8 cellular contexts compared by ENCODE assay signal in the genomic region with DNA sequence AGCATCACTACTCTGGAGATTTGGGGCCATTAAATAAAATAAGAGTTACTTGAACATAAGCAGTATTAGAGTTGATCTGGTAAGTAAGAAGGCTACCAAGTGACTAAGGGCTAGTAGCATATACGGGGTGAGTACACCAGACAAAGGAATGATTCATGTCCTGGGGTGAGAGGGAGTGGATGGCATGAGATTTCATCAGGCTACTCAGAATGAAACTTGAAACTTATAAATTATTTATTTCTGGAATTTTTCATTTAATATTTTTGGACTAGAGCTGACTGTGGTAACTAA. TPM values are rescaled to one million over a fixed set of nuclear protein-coding genes. Genes with fewer than 3 reads are reported as not detected.
DNase-seq lines count a peak whose midpoint lies in the region; ATAC-seq and TF ChIP-seq lines count a peak whose summit lies in the region.

No MANE protein-coding gene starts in this region.

- TF ChIP-seq EP300 in stomach (IDR thresholded peaks at IDR 0.05): no peak

- H3K9me3 ChIP-seq in T-helper 17 cell (ENCODE audit: control insufficient read depth, low read length, poor library complexity, severe bottlenecking): no peaks in the 10 kb centered on the region
- no peaks in the 10 kb centered on the region for H3K9me3 ChIP-seq in stomach

- intact Hi-C loops in stomach (cut with DNase I; ENCODE audit: low total_unique reads): no loop called here
- intact Hi-C loops in posterior vena cava (cut with DNase I): no loop called here

- peak; percentile 36 for DNase-seq in activated CD4-positive, alpha-beta T cell treated with anti-CD3 and anti-CD28 coated beads for 48 hours
- DNase-seq in activated CD4-positive, alpha-beta T cell treated with anti-CD3 and anti-CD28 coated beads, Interleukin-2, amount 50 U/mL, for 48 hours: no peak
- DNase-seq in T-helper 17 cell (no peak), fibroblast of the aortic adventitia (ENCODE audit: low read depth) (peak; percentile 98), stomach (no peak), NCI-H1436 (lab: John Stamatoyannopoulos, UW) (no peak), posterior vena cava (ENCODE audit: low spot score) (no peak), NCI-H2081 treated with DMSO at 0.1 percent for 48 hours (lab: John Stamatoyannopoulos, UW) (no peak)

- WGBS in stomach, 5 donors: 33 to 59% (median 43%) methylated on average over 1 of the region's 1 CpG

- H3K4me1 Mint-ChIP-seq in T-helper 17 cell: peaks cover 51% of the 10 kb centered on the region

- H3K4me1 ChIP-seq in stomach: peaks cover 23 to 59% (median 35%) of the 10 kb centered on the region in 4 donors

- no peak for ATAC-seq in T-helper 17 cell

- no peaks in the 10 kb centered on the region for H3K27me3 ChIP-seq in stomach

- TF ChIP-seq CTCF in fibroblast of the aortic adventitia (IDR thresholded peaks at IDR 0.05; ENCODE audit: insufficient read depth, low read length) (no peak), stomach (IDR thresholded peaks at IDR 0.05) (no peak)

- peaks cover 26% of the 10 kb centered on the region for H3K36me3 Mint-ChIP-seq in T-helper 17 cell (ENCODE audit: low read depth)

- H3K27me3 Mint-ChIP-seq in T-helper 17 cell: no peaks in the 10 kb centered on the region

- H3K4me3 ChIP-seq in fibroblast of the aortic adventitia (ENCODE audit: low read depth, low read length) (peak overlapping the region; percentile 94), stomach (peak overlapping the region in 2 of 4 donors; percentile 61 to 62)

- no peak for TF ChIP-seq POLR2A in stomach (IDR thresholded peaks at IDR 0.05)

- H3K4me3 Mint-ChIP-seq in T-helper 17 cell: peak overlapping the region; percentile 98

- H3K27ac Mint-ChIP-seq in T-helper 17 cell: peak overlapping the region; percentile 97

- H3K27ac ChIP-seq in stomach: peak overlapping the region in 3 of 5 donors; percentile 94 to 99 (median 96)

- peaks cover 0 to 16% (median 4%) of the 10 kb centered on the region in 4 donors for H3K36me3 ChIP-seq in stomach

RNA-seq across cellular contexts. Expression of gene SLFN5, which starts 2.3 kb away (rescaled TPM):
- total RNA-seq in T-helper 17 cell (100 to 1,000 TPM; 104 to 109 TPM), fibroblast of the aortic adventitia (ENCODE audit: low replicate concordance) (107 and 176 TPM in 2 replicates), stomach (10 to 100 TPM in 4 of 5 donors, under 1 TPM in 1; 0.58 to 59.5 (median 20.2) TPM), posterior vena cava (10 to 100 TPM; 41.6 to 46.3 TPM)
- 1 to 10 TPM; 3.8 to 5.5 (median 5.2) TPM for polyA plus RNA-seq in stomach

RNA-seq across cellular contexts. Expression of gene SLC35G3, which starts 50.9 kb away (rescaled TPM):
- total RNA-seq in T-helper 17 cell (under 1 TPM in 1 of 2 donors, not detected in 1; 0.32 TPM), fibroblast of the aortic adventitia (ENCODE audit: low replicate concordance) (0.49 TPM in 1 of 2 replicates, not detected in the other), stomach (not detected), posterior vena cava (not detected)
- polyA plus RNA-seq in stomach: under 1 TPM in 1 of 3 donors, not detected in 2; 0.12 TPM

Comparison
In these comparisons a context has a peak if more than half of its experiments do, and no peak if none do; other contexts are left out.
1. DNase-seq: peak in activated CD4-positive, alpha-beta T cell treated with anti-CD3 and anti-CD28 coated beads for 48 hours (single experiment) and fibroblast of the aortic adventitia (single experiment); none in activated CD4-positive, alpha-beta T cell treated with anti-CD3 and anti-CD28 coated beads, Interleukin-2, amount 50 U/mL, for 48 hours (0 of 2), T-helper 17 cell (0 of 3), stomach (single experiment), NCI-H1436 (single experiment), posterior vena cava (single experiment) and NCI-H2081 treated with DMSO at 0.1 percent for 48 hours (single experiment).